27 cellular contexts compared by ENCODE assay signal in genomic region chr2:21245565-21245964, GRCh38.
"Had no signal": no experiment of that assay in that cellular context is flagged by ENCODE, and none has a peak within 500 bp of the region (broad histone marks: within the 10 kb centered on the region; RNA-seq: fewer than 3 reads in every experiment).

No MANE protein-coding gene starts in this region.

- H3K27me3 Mint-ChIP-seq: activated CD4-positive, alpha-beta memory T cell treated with anti-CD3 and anti-CD28 coated beads, Interleukin-2, amount 10 ng/mL, durations not matched to agents 7 days and 5 days; activated CD4-positive, alpha-beta T cell treated with anti-CD3 and anti-CD28 coated beads, Interleukin-2, amount 10 ng/mL, durations not matched to agents 7 days and 5 days; activated naive CD8-positive, alpha-beta T cell; activated T-cell treated with anti-CD3 and anti-CD28 coated beads, Interleukin-2, amount 50 U/mL, for 24 hours; effector memory CD8-positive, alpha-beta T cell had no signal

- H3K27ac Mint-ChIP-seq: activated CD4-positive, alpha-beta memory T cell treated with anti-CD3 and anti-CD28 coated beads, Interleukin-2, amount 10 ng/mL, durations not matched to agents 7 days and 5 days; activated CD4-positive, alpha-beta T cell treated with anti-CD3 and anti-CD28 coated beads, Interleukin-2, amount 10 ng/mL, durations not matched to agents 7 days and 5 days; activated naive CD8-positive, alpha-beta T cell; activated T-cell treated with anti-CD3 and anti-CD28 coated beads, Interleukin-2, amount 50 U/mL, for 24 hours; activated T-cell treated with anti-CD3 and anti-CD28 coated beads, Interleukin-2, amount 50 U/mL, for 72 hours; effector memory CD8-positive, alpha-beta T cell; WTC11 had no signal

- H3K4me1 Mint-ChIP-seq: activated CD4-positive, alpha-beta memory T cell treated with anti-CD3 and anti-CD28 coated beads, Interleukin-2, amount 10 ng/mL, durations not matched to agents 7 days and 5 days; activated CD4-positive, alpha-beta T cell treated with anti-CD3 and anti-CD28 coated beads, Interleukin-2, amount 10 ng/mL, durations not matched to agents 7 days and 5 days had no signal

- H3K4me3 Mint-ChIP-seq: activated CD4-positive, alpha-beta memory T cell treated with anti-CD3 and anti-CD28 coated beads, Interleukin-2, amount 10 ng/mL, durations not matched to agents 7 days and 5 days; activated CD4-positive, alpha-beta T cell treated with anti-CD3 and anti-CD28 coated beads, Interleukin-2, amount 10 ng/mL, durations not matched to agents 7 days and 5 days; activated naive CD8-positive, alpha-beta T cell; activated T-cell treated with anti-CD3 and anti-CD28 coated beads, Interleukin-2, amount 50 U/mL, for 24 hours; activated T-cell treated with anti-CD3 and anti-CD28 coated beads, Interleukin-2, amount 50 U/mL, for 72 hours; effector memory CD8-positive, alpha-beta T cell; WTC11 had no signal

- DNase-seq: activated CD4-positive, alpha-beta memory T cell treated with anti-CD3 and anti-CD28 coated beads, Interleukin-2, amount 10 ng/mL, durations not matched to agents 7 days and 5 days; activated CD4-positive, alpha-beta T cell treated with anti-CD3 and anti-CD28 coated beads for 1 hour; activated CD4-positive, alpha-beta T cell treated with anti-CD3 and anti-CD28 coated beads for 4 hours; activated CD4-positive, alpha-beta T cell treated with anti-CD3 and anti-CD28 coated beads, Interleukin-2, amount 10 ng/mL, durations not matched to agents 7 days and 5 days; activated CD4-positive, alpha-beta T cell treated with anti-CD3 and anti-CD28 coated beads, Interleukin-2, amount 50 U/mL, for 4 hours; activated CD8-positive, alpha-beta memory T cell treated with anti-CD3 and anti-CD28 coated beads, Interleukin-2, amount 50 U/mL, for 48 hours; activated gamma-delta T cell treated with Interleukin-2 at 50 U/mL for 16 hours; activated naive CD4-positive, alpha-beta T cell treated with anti-CD3 and anti-CD28 coated beads, Interleukin-2, amount 50 U/mL, for 16 hours; activated naive CD4-positive, alpha-beta T cell treated with Interleukin-2 at 50 U/mL for 16 hours; activated T-cell treated with anti-CD3 and anti-CD28 coated beads for 4 hours; activated T-cell treated with anti-CD3 and anti-CD28 coated beads, Interleukin-2, amount 50 U/mL, for 24 hours; activated T-cell treated with anti-CD3 and anti-CD28 coated beads, Interleukin-2, amount 50 U/mL, for 72 hours; amniotic stem cell; anterior cingulate cortex; caudate nucleus; cortex of kidney; dermis blood vessel endothelial cell; effector CD4-positive, alpha-beta T cell; effector memory CD8-positive, alpha-beta T cell; foreskin keratinocyte; gastrocnemius medialis; glutamatergic neuron; heart left ventricle; T-helper 2 cell had no signal

- H3K36me3 Mint-ChIP-seq: activated naive CD8-positive, alpha-beta T cell had no signal

- ATAC-seq: activated T-cell treated with anti-CD3 and anti-CD28 coated beads, Interleukin-2, amount 50 U/mL, for 72 hours; effector memory CD8-positive, alpha-beta T cell; esophagus mucosa; foreskin keratinocyte; gastrocnemius medialis; heart left ventricle; WTC11 had no signal
